In genomic region chr16:88458773-88459235, GRCh38 we compare ENCODE assay signal across 15 cellular contexts. TPM values are rescaled to one million over a fixed set of nuclear protein-coding genes. Genes with fewer than 3 reads are reported as not detected.
A peak's percentile ranks its signal among the peaks of the same experiment; 100 is the strongest.
DNase-seq lines count a peak whose midpoint lies in the region; ATAC-seq and TF ChIP-seq lines count a peak whose summit lies in the region.
"Had no signal": no experiment of that assay in that cellular context is flagged by ENCODE, and none has a peak within 500 bp of the region (broad histone marks: within the 10 kb centered on the region; RNA-seq: fewer than 3 reads in every experiment).

No MANE protein-coding gene starts in this region.

- H3K27me3 Mint-ChIP-seq in CD4-positive, CD25-positive, alpha-beta regulatory T cell = no peaks in the 10 kb centered on the region
- H3K27me3 Mint-ChIP-seq in stimulated activated memory B cell treated with anti-CD40 and anti-IgM and Interleukin-4, amounts not matched to agents 10 μg/mL and 1 μg/mL and 100 μg/mL, for 72 hours = no peaks in the 10 kb centered on the region

- peak overlapping the region in 3 of 4 donors; percentile 29 to 80 (median 68) for H3K4me3 Mint-ChIP-seq in CD4-positive, CD25-positive, alpha-beta regulatory T cell
- no peak overlapping the region for H3K4me3 Mint-ChIP-seq in stimulated activated memory B cell treated with anti-CD40 and anti-IgM and Interleukin-4, amounts not matched to agents 10 μg/mL and 1 μg/mL and 100 μg/mL, for 72 hours

- 97% methylated on average over 6 of the region's 12 CpGs for whole genome bisulfite sequencing in prostate gland

- H3K79me2 ChIP-seq in Loucy (ENCODE audit: insufficient read depth, low read length) = peaks cover 91% of the 10 kb centered on the region

- peaks cover 53% of the 10 kb centered on the region for H4K20me1 ChIP-seq in Loucy (ENCODE audit: insufficient read depth, low read length, poor library complexity, severe bottlenecking)

- no peaks in the 10 kb centered on the region for H3K9me3 ChIP-seq in CD4-positive, CD25-positive, alpha-beta regulatory T cell (ENCODE audit: control insufficient read depth in 2 of 2, low read length in 2 of 2)
- H3K9me3 ChIP-seq in Loucy (ENCODE audit: insufficient read depth, low read depth, low read length) = no peaks in the 10 kb centered on the region
- H3K9me3 ChIP-seq in prostate gland = no peaks in the 10 kb centered on the region

- H3K36me3 Mint-ChIP-seq in CD4-positive, CD25-positive, alpha-beta regulatory T cell = no peaks in the 10 kb centered on the region
- H3K36me3 Mint-ChIP-seq in stimulated activated memory B cell treated with anti-CD40 and anti-IgM and Interleukin-4, amounts not matched to agents 10 μg/mL and 1 μg/mL and 100 μg/mL, for 72 hours = no peaks in the 10 kb centered on the region

- H3K4me2 ChIP-seq in Loucy (ENCODE audit: low read depth, low read length, poor library complexity, severe bottlenecking) = peak overlapping the region; percentile 20
- H3K4me2 ChIP-seq: KMS-11 had no signal

- peaks cover 4 to 68% (median 25%) of the 10 kb centered on the region in 4 donors for H3K4me1 Mint-ChIP-seq in CD4-positive, CD25-positive, alpha-beta regulatory T cell
- H3K4me1 Mint-ChIP-seq in stimulated activated memory B cell treated with anti-CD40 and anti-IgM and Interleukin-4, amounts not matched to agents 10 μg/mL and 1 μg/mL and 100 μg/mL, for 72 hours = peaks cover 85% of the 10 kb centered on the region

- H3K27ac Mint-ChIP-seq in CD4-positive, CD25-positive, alpha-beta regulatory T cell = peak overlapping the region in 2 of 3 donors; percentile 76 to 92
- H3K27ac Mint-ChIP-seq in stimulated activated memory B cell treated with anti-CD40 and anti-IgM and Interleukin-4, amounts not matched to agents 10 μg/mL and 1 μg/mL and 100 μg/mL, for 72 hours = peak overlapping the region; percentile 31

- H3K36me3 ChIP-seq in CD4-positive, CD25-positive, alpha-beta regulatory T cell (ENCODE audit: control insufficient read depth, insufficient read depth, low read length) = no peaks in the 10 kb centered on the region
- no peaks in the 10 kb centered on the region for H3K36me3 ChIP-seq in Loucy (ENCODE audit: insufficient read depth, low read length)
- H3K36me3 ChIP-seq in prostate gland = no peaks in the 10 kb centered on the region

- ATAC-seq in CD4-positive, CD25-positive, alpha-beta regulatory T cell (ENCODE audit: low read depth in 2 of 2) = no peak
- ATAC-seq in stimulated activated memory B cell treated with anti-CD40 and anti-IgM and Interleukin-4, amounts not matched to agents 10 μg/mL and 1 μg/mL and 100 μg/mL, for 72 hours = no peak
- no peak for ATAC-seq in HG03108 (IDR thresholded peaks at IDR 0.05; ENCODE audit: unreplicated experiment)
- ATAC-seq in GM18873 (IDR thresholded peaks at IDR 0.05; ENCODE audit: low FRiP score, unreplicated experiment) = no peak
- ATAC-seq: Panc1 had no signal

- peaks cover 3% of the 10 kb centered on the region; the same call in 1 of the 2 replicates for H3F3A ChIP-seq in Loucy (ENCODE audit: low read depth)

- H3K4me3 ChIP-seq in CD4-positive, CD25-positive, alpha-beta regulatory T cell (ENCODE audit: low read depth, low read length) = no peak overlapping the region
- H3K4me3 ChIP-seq in Loucy (ENCODE audit: low read length, poor library complexity, severe bottlenecking) = no peak overlapping the region
- no peak overlapping the region for H3K4me3 ChIP-seq in prostate gland
- H3K4me3 ChIP-seq: SK-N-MC had no signal

- H3K27ac ChIP-seq in CD4-positive, CD25-positive, alpha-beta regulatory T cell (ENCODE audit: insufficient read depth, low read length, poor library complexity, severe bottlenecking) = peak overlapping the region; percentile 14
- H3K27ac ChIP-seq in prostate gland = no peak overlapping the region
- H3K27ac ChIP-seq: KMS-11, SK-N-MC had no signal

- TF ChIP-seq POLR2A in erythroblast (IDR thresholded peaks at IDR 0.05; ENCODE audit: low read length) (no peak), prostate gland (IDR thresholded peaks at IDR 0.05) (no peak)

- H2AFZ ChIP-seq in Loucy (ENCODE audit: low read length) = no peak overlapping the region

- no peak overlapping the region for H3K9ac ChIP-seq in Loucy (ENCODE audit: low read depth, low read length, poor library complexity, severe bottlenecking)
- H3K9ac ChIP-seq: KMS-11 had no signal

- no peak for TF ChIP-seq CTCF in Loucy (conservative IDR thresholded peaks at IDR 0.05; ENCODE audit: low read length)
- no peak for TF ChIP-seq CTCF in prostate gland (IDR thresholded peaks at IDR 0.05)

- no peak for DNase-seq in CD4-positive, CD25-positive, alpha-beta regulatory T cell
- peak; percentile 55 to 57 for DNase-seq in erythroblast (lab: John Stamatoyannopoulos, UW)
- no peak for DNase-seq in prostate gland (ENCODE audit: low spot score)
- DNase-seq: DMS79 treated with DMSO at 0.1 percent for 48 hours, HCEC 1CT, NCI-H1092, NCI-H2081, NCI-H510A treated with DMSO at 0.1 percent for 48 hours had no signal

- H3K27me3 ChIP-seq in CD4-positive, CD25-positive, alpha-beta regulatory T cell (ENCODE audit: control insufficient read depth, insufficient read depth, low read length) = no peaks in the 10 kb centered on the region
- H3K27me3 ChIP-seq in Loucy (ENCODE audit: insufficient read depth, low read length, poor library complexity, severe bottlenecking) (no peaks in the 10 kb centered on the region), prostate gland (replicated peaks; ENCODE audit: insufficient read depth) (no peaks in the 10 kb centered on the region)

- intact Hi-C loops in prostate gland (cut with DNase I) = no loop called here

- H3K4me1 ChIP-seq in CD4-positive, CD25-positive, alpha-beta regulatory T cell (ENCODE audit: control insufficient read depth, insufficient read depth, low read length, poor library complexity, severe bottlenecking) = peaks cover 81% of the 10 kb centered on the region
- H3K4me1 ChIP-seq in Loucy (ENCODE audit: insufficient read depth, low read length, poor library complexity, severe bottlenecking) (peaks cover 22% of the 10 kb centered on the region), prostate gland (replicated peaks) (peaks cover 6% of the 10 kb centered on the region)

- no peaks in the 10 kb centered on the region for H3K9me2 ChIP-seq in Loucy (replicated peaks; ENCODE audit: low read depth, low read length)

- peaks cover 0 to 2% (median 0%) of the 10 kb centered on the region in 7 donors for H3K9me3 Mint-ChIP-seq in CD4-positive, CD25-positive, alpha-beta regulatory T cell
- no peaks in the 10 kb centered on the region for H3K9me3 Mint-ChIP-seq in stimulated activated memory B cell treated with anti-CD40 and anti-IgM and Interleukin-4, amounts not matched to agents 10 μg/mL and 1 μg/mL and 100 μg/mL, for 72 hours

RNA-seq across cellular contexts. Expression of gene ZFPM1, which starts 5.7 kb away (rescaled TPM):
- 30.2 TPM for total RNA-seq in CD4-positive, CD25-positive, alpha-beta regulatory T cell
- polyA plus RNA-seq in CD4-positive, CD25-positive, alpha-beta regulatory T cell = under 1 TPM; 0.07 to 0.41 (median 0.13) TPM
- 10 to 100 TPM in 1 of 2 donors, 1 to 10 TPM in 1; 4.1 to 21.5 TPM for total RNA-seq in prostate gland

Comparison
In these comparisons a context has a peak if more than half of its experiments do, and no peak if none do; other contexts are left out.
1. DNase-seq: peak in erythroblast (2 of 2); none in CD4-positive, CD25-positive, alpha-beta regulatory T cell (0 of 3) and prostate gland (single experiment).